ENCODE assay signal across 12 cellular contexts in the genomic region with DNA sequence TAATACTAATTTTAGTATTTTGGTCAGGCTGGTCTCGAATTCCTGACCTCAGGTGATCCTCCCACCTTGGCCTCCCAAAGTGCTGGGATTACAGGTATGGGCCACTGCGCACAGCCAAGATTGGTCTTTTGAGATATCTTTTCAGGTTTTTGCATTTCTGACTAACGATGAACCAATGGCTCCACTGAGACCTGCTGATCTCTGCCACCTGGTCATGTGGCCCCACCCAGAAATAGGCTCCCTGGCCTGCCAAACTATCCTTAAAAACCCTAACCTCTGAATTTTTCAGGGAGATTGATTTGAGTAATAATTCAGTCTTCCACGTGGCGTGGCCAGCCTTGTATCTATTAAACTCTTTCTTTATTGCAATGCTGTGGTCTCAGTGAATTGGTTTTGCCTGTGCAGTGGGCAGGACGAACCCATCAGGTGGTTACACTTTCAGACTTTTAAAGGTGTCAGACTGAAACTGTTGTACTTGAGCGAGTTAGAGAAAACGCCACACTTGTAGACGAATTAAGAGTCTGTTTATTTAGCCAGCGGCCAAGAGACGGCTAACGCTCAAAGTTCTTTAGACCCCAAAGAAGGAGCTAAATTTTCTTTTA.
A peak's percentile ranks its signal among the peaks of the same experiment; 100 is the strongest.
DNase-seq lines count a peak whose midpoint lies in the region; ATAC-seq, FAIRE-seq and TF ChIP-seq lines count a peak whose summit lies in the region.
"Had no signal": no experiment of that assay in that cellular context is flagged by ENCODE, and none has a peak within 500 bp of the region (broad histone marks: within the 10 kb centered on the region; RNA-seq: fewer than 3 reads in every experiment).

No MANE protein-coding gene starts in this region.

- in situ Hi-C loops in GM12878 (cut with MboI): no loop called here

- no peaks in the 10 kb centered on the region for H3K36me3 ChIP-seq in GM12878 (ENCODE audit: control insufficient read depth in 2 of 2, insufficient read depth in 2 of 2, low read length in 1 of 2)
- no peaks in the 10 kb centered on the region for H3K36me3 ChIP-seq in heart left ventricle

- POLR2A ChIA-PET in GM12878 (lab: Charles Lee): no interaction called here

- no peak for TF ChIP-seq POLR2A in GM12878 (IDR thresholded peaks at IDR 0.05; ENCODE audit: low read depth, low read length)
- TF ChIP-seq POLR2A in heart left ventricle (IDR thresholded peaks at IDR 0.05): no peak

- WGBS in GM12878 (ENCODE audit: insufficient coverage, insufficient replicate concordance, low lambda C conversion rate, missing lambda C conversion rate): 1% methylated on average over 12 of the region's 12 CpGs
- WGBS in heart left ventricle, 4 donors: 80 to 85% (median 84%) methylated on average over 12 of the region's 12 CpGs

- RAD21 ChIA-PET in GM12878 (lab: Charles Lee; ENCODE audit: unreplicated experiment): no interaction called here

- peak; percentile 41 for DNase-seq in GM12878 (ENCODE audit: low read depth, low spot score)
- DNase-seq in heart left ventricle: no peak
- no peak for DNase-seq in NCI-H2171 (lab: John Stamatoyannopoulos, UW)
- no peak for DNase-seq in retina
- no peak for DNase-seq in HPDE6-E6E7 (ENCODE audit: extremely low spot score)
- DNase-seq: activated effector memory CD4-positive, alpha-beta T cell treated with anti-CD3 and anti-CD28 coated beads, Interleukin-2, amount 50 U/mL, for 16 hours; foreskin melanocyte; NCI-H1048 had no signal

- intact Hi-C loops in GM12878 (cut with micrococcal nuclease; ENCODE audit: unreplicated experiment) (loop anchor here (2.0 kb wide), 1 partner anchor 28 kb away; no protein-coding TSS in a partner anchor), heart left ventricle (cut with DNase I) (no loop called here)

- no peaks in the 10 kb centered on the region for H3K79me2 ChIP-seq in GM12878 (ENCODE audit: control insufficient read depth, insufficient read depth, low read length)

- H3K27ac ChIP-seq in GM12878 (ENCODE audit: control insufficient read depth, insufficient read depth) (no peak overlapping the region), heart left ventricle (no peak overlapping the region)

- H2AFZ ChIP-seq in GM12878 (ENCODE audit: control insufficient read depth, low read depth, low read length): no peak overlapping the region; the same call in 1 of the 2 replicates

- FAIRE-seq in GM12878 (lab: Jason Lieb, UNC): peak; percentile 62
- FAIRE-seq: TTC549 had no signal

- H3K9ac ChIP-seq in GM12878 (ENCODE audit: control insufficient read depth, insufficient read depth, low read length): no peak overlapping the region

- BruUV-seq in GM12878 (replicated peaks; lab: Mats Ljungman, UMichigan): no TSS peak

- SMC1A ChIA-PET in GM12878 (lab: Charles Lee; ENCODE audit: uncharacterized antibody, unreplicated experiment): interaction anchor here (0.8 to 2.4 kb wide), 7 partner anchors 11 to 70 kb away, joined by 3 to 7 read pairs (median 4); no protein-coding TSS in a partner anchor

- TF ChIP-seq CTCF in GM12878 (IDR thresholded peaks at IDR 0.05 in 2 of 3, conservative IDR thresholded peaks at IDR 0.05 in 1 of 3; ENCODE audit: control insufficient read depth in 2 of 3, extremely low read depth in 1 of 3, insufficient read depth in 1 of 3, low read depth in 3 of 3, low read length in 3 of 3): no peak
- no peak for TF ChIP-seq CTCF in heart left ventricle (IDR thresholded peaks at IDR 0.05)

- TF ChIP-seq RAD21 in GM12878 (IDR thresholded peaks at IDR 0.05; ENCODE audit: insufficient read depth, low read depth, low read length): no peak

- ATAC-seq in GM18511 (IDR thresholded peaks at IDR 0.05; ENCODE audit: unreplicated experiment): peak; percentile 90
- ATAC-seq in GM21526 (IDR thresholded peaks at IDR 0.05; ENCODE audit: low FRiP score, unreplicated experiment): peak; percentile 78
- ATAC-seq in HG03108 (IDR thresholded peaks at IDR 0.05; ENCODE audit: unreplicated experiment): peak; percentile 74
- peak; percentile 94 for ATAC-seq in GM12878
- no peak for ATAC-seq in heart left ventricle

- TF ChIP-seq EP300 in GM12878 (IDR thresholded peaks at IDR 0.05; ENCODE audit: borderline replicate concordance in 1 of 2, control insufficient read depth in 1 of 2, low read depth in 2 of 2, low read length in 2 of 2): 0 out of 4 replicates have a peak, but pooled peaks of 1 of the 2 experiments have one; percentile 18

- H3K27me3 ChIP-seq in GM12878 (replicated peaks in 1 of 2; ENCODE audit: control insufficient read depth in 2 of 2, insufficient read depth in 2 of 2, low read length in 1 of 2): no peaks in the 10 kb centered on the region
- H3K27me3 ChIP-seq in heart left ventricle: peaks cover 0 to 14% (median 0%) of the 10 kb centered on the region in 9 donors

- H3K4me1 ChIP-seq in GM12878 (ENCODE audit: control insufficient read depth, insufficient read depth, low read length): peaks cover 24% of the 10 kb centered on the region
- H3K4me1 ChIP-seq in heart left ventricle: no peaks in the 10 kb centered on the region

- no peaks in the 10 kb centered on the region for H4K20me1 ChIP-seq in GM12878 (ENCODE audit: control insufficient read depth, insufficient read depth)

- peak overlapping the region; percentile 72; the same call in 1 of the 2 replicates for H3K4me2 ChIP-seq in GM12878 (ENCODE audit: control insufficient read depth, insufficient read depth)

- CTCF ChIA-PET in GM12878 (lab: Yijun Ruan, JAX): interaction anchor here (0.5 to 1.5 kb wide), 3 partner anchors 12 to 210 kb away, joined by 3 to 4 read pairs (median 3); no protein-coding TSS in a partner anchor

- no peaks in the 10 kb centered on the region for H3K9me3 ChIP-seq in GM12878 (replicated peaks; ENCODE audit: control insufficient read depth, insufficient read depth, low read length)
- H3K9me3 ChIP-seq in heart left ventricle: peaks cover 0 to 4% (median 0%) of the 10 kb centered on the region in 12 donors

- H3K4me3 ChIP-seq in GM12878 (0 out of 2 replicates have a peak overlapping the region, but pooled peaks have one; percentile 19), heart left ventricle (no peak overlapping the region)

TF ChIP-seq in GM12878, 131 proteins besides CTCF, POLR2A, EP300 and RAD21:
- TF ChIP-seq, protein P1, sequence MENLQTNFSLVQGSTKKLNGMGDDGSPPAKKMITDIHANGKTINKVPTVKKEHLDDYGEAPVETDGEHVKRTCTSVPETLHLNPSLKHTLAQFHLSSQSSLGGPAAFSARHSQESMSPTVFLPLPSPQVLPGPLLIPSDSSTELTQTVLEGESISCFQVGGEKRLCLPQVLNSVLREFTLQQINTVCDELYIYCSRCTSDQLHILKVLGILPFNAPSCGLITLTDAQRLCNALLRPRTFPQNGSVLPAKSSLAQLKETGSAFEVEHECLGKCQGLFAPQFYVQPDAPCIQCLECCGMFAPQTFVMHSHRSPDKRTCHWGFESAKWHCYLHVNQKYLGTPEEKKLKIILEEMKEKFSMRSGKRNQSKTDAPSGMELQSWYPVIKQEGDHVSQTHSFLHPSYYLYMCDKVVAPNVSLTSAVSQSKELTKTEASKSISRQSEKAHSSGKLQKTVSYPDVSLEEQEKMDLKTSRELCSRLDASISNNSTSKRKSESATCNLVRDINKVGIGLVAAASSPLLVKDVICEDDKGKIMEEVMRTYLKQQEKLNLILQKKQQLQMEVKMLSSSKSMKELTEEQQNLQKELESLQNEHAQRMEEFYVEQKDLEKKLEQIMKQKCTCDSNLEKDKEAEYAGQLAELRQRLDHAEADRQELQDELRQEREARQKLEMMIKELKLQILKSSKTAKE (IDR thresholded peaks at IDR 0.05; ENCODE audit: low read depth, poor library complexity, severe bottlenecking): peak; percentile 99
- TF ChIP-seq, protein P2, sequence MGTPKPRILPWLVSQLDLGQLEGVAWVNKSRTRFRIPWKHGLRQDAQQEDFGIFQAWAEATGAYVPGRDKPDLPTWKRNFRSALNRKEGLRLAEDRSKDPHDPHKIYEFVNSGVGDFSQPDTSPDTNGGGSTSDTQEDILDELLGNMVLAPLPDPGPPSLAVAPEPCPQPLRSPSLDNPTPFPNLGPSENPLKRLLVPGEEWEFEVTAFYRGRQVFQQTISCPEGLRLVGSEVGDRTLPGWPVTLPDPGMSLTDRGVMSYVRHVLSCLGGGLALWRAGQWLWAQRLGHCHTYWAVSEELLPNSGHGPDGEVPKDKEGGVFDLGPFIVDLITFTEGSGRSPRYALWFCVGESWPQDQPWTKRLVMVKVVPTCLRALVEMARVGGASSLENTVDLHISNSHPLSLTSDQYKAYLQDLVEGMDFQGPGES (IDR thresholded peaks at IDR 0.05): no peak
- TF ChIP-seq ZNF274 (IDR thresholded peaks at IDR 0.05; ENCODE audit: insufficient read depth, insufficient read length) (no peak), ZSCAN29 (IDR thresholded peaks at IDR 0.05) (0 out of 2 replicates have a peak, but pooled peaks have one; percentile 50), ASH2L (IDR thresholded peaks at IDR 0.05; ENCODE audit: borderline replicate concordance, low read depth) (no peak), IKZF1 (conservative IDR thresholded peaks at IDR 0.05) (peak; percentile 36; the same call in 1 of the 2 replicates), NBN (IDR thresholded peaks at IDR 0.05) (no peak), RAD51 (IDR thresholded peaks at IDR 0.05) (peak; percentile 62), RUNX3 (IDR thresholded peaks at IDR 0.05; ENCODE audit: low read length) (peak; percentile 88), MTA2 (IDR thresholded peaks at IDR 0.05; ENCODE audit: low read depth) (peak; percentile 66; the same call in 1 of the 2 replicates), CBFB (IDR thresholded peaks at IDR 0.05; ENCODE audit: low read depth) (0 out of 2 replicates have a peak, but pooled peaks have one; percentile 29), PML (IDR thresholded peaks at IDR 0.05; ENCODE audit: low read length) (no peak), NFIC (IDR thresholded peaks at IDR 0.05; ENCODE audit: low read depth, low read length) (peak; percentile 38; the same call in 1 of the 2 replicates), LARP7 (IDR thresholded peaks at IDR 0.05) (no peak), IKZF2 (IDR thresholded peaks at IDR 0.05) (peak; percentile 18 to 48; a peak in 2 of 4 replicates), POU2F2 (IDR thresholded peaks at IDR 0.05; ENCODE audit: borderline replicate concordance, low read depth, low read length) (no peak), FOXK2 (IDR thresholded peaks at IDR 0.05) (no peak), JUNB (IDR thresholded peaks at IDR 0.05) (peak; percentile 46), ATF7 (IDR thresholded peaks at IDR 0.05; ENCODE audit: low read depth) (peak; percentile 37), BHLHE40 (IDR thresholded peaks at IDR 0.05; ENCODE audit: borderline replicate concordance in 1 of 2, low read depth in 2 of 2, low read length in 1 of 2) (peak; percentile 52 to 55; a peak in 2 of 4 replicates)
- TF ChIP-seq, protein P3, sequence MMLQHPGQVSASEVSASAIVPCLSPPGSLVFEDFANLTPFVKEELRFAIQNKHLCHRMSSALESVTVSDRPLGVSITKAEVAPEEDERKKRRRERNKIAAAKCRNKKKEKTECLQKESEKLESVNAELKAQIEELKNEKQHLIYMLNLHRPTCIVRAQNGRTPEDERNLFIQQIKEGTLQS (IDR thresholded peaks at IDR 0.05; ENCODE audit: borderline replicate concordance, extremely low read depth, low read depth, low read length): no peak

Comparison
In these comparisons a context has a peak if more than half of its experiments do, and no peak if none do; other contexts are left out.
1. ATAC-seq: peak in GM18511 (single experiment), GM21526 (single experiment), HG03108 (single experiment) and GM12878 (single experiment); none in heart left ventricle (0 of 4).